34 cellular contexts compared by ENCODE assay signal in genomic region chr2:29811378-29811777, GRCh38.
DNase-seq lines count a peak whose midpoint lies in the region; ATAC-seq, FAIRE-seq and TF ChIP-seq lines count a peak whose summit lies in the region.
"Had no signal": no experiment of that assay in that cellular context is flagged by ENCODE, and none has a peak within 500 bp of the region (broad histone marks: within the 10 kb centered on the region; RNA-seq: fewer than 3 reads in every experiment).

No MANE protein-coding gene starts in this region.

- DNase-seq in HT1080 (ENCODE audit: low read depth) (peak; percentile 52), astrocyte (ENCODE audit: low read depth) (peak; percentile 61), type B pancreatic cell (ENCODE audit: extremely low spot score, unreplicated experiment) (no peak), NCI-H510A treated with DMSO at 0.1 percent for 48 hours (lab: John Stamatoyannopoulos, UW) (no peak), spleen (no peak)
- DNase-seq: activated CD4-positive, alpha-beta memory T cell treated with anti-CD3 and anti-CD28 coated beads for 36 hours; anterior cingulate cortex; central memory CD4-positive, alpha-beta T cell; hypothalamus; immature natural killer cell; lower lobe of right lung; MM.1S; NCI-H1417; NCI-H2081; NCI-H345; NCI-H82; pancreas; RPMI8226; stimulated activated CD4-positive, alpha-beta T cell treated with anti-CD3 and anti-CD28 coated beads, Interleukin-4, amount 100 ng/mL, for 1 hour; substantia nigra; upper lobe of right lung had no signal

- H3K9me3 Mint-ChIP-seq in astrocyte (ENCODE audit: unreplicated experiment) (no peaks in the 10 kb centered on the region), type B pancreatic cell (no peaks in the 10 kb centered on the region)
- H3K9me3 Mint-ChIP-seq: activated CD4-positive, alpha-beta memory T cell treated with anti-CD3 and anti-CD28 coated beads for 36 hours; activated naive CD4-positive, alpha-beta T cell treated with anti-CD3 and anti-CD28 coated beads, Interleukin-2, amount 50 U/mL, for 72 hours; dendritic cell treated with granulocyte-macrophage colony-stimulating factor and Interleukin-4, amounts not matched to agents 40 ng/mL and 50 ng/mL, for 4 days; endodermal cell; immature natural killer cell; stimulated activated memory B cell treated with anti-CD40 and anti-IgM and Interleukin-4, amounts not matched to agents 10 μg/mL and 1 μg/mL and 100 μg/mL, for 72 hours; T-helper 1 cell treated with Interleukin-12 subunit alpha and Interleukin-12 subunit beta and Interleukin-4 antibody, amounts not matched to agents 30 μg/mL and 1 μg/mL, for 36 hours had no signal

- peaks cover 12% of the 10 kb centered on the region for H3K4me1 Mint-ChIP-seq in astrocyte (ENCODE audit: low read depth, unreplicated experiment)
- peaks cover 29% of the 10 kb centered on the region for H3K4me1 Mint-ChIP-seq in type B pancreatic cell (ENCODE audit: unreplicated experiment)
- H3K4me1 Mint-ChIP-seq: immature natural killer cell; stimulated activated memory B cell treated with anti-CD40 and anti-IgM and Interleukin-4, amounts not matched to agents 10 μg/mL and 1 μg/mL and 100 μg/mL, for 72 hours had no signal

- no peak overlapping the region for H3K9ac ChIP-seq in astrocyte (ENCODE audit: low read length)
- H3K9ac ChIP-seq: BLaER1 treated with 17β-estradiol and CSF1 and Interleukin-3, amounts not matched to agents 10 nM and 100 nM had no signal

- TF ChIP-seq CTCF in astrocyte (IDR thresholded peaks at IDR 0.05; ENCODE audit: insufficient read depth, low read depth, low read length) (no peak), type B pancreatic cell (conservative IDR thresholded peaks at IDR 0.05) (no peak), spleen (IDR thresholded peaks at IDR 0.05 in 8 of 11, conservative IDR thresholded peaks at IDR 0.05 in 3 of 11) (no peak)

- H3K4me3 ChIP-seq in astrocyte (ENCODE audit: insufficient read depth, low read depth, low read length) = no peak overlapping the region
- H3K4me3 ChIP-seq in spleen = no peak overlapping the region
- H3K4me3 ChIP-seq: BLaER1 treated with 17β-estradiol and CSF1 and Interleukin-3, amounts not matched to agents 10 nM and 100 nM; lower lobe of right lung; pancreas; SK-N-MC; upper lobe of right lung had no signal

- H3K4me1 ChIP-seq in astrocyte (ENCODE audit: insufficient read depth, low read length) = peaks cover 6% of the 10 kb centered on the region
- H3K4me1 ChIP-seq in spleen = no peaks in the 10 kb centered on the region
- H3K4me1 ChIP-seq: BLaER1 treated with 17β-estradiol and CSF1 and Interleukin-3, amounts not matched to agents 10 nM and 100 nM; lower lobe of right lung; pancreas; upper lobe of right lung had no signal

- H3K9me3 ChIP-seq in astrocyte (ENCODE audit: insufficient read depth, low read depth, low read length) (no peaks in the 10 kb centered on the region), spleen (no peaks in the 10 kb centered on the region)
- H3K9me3 ChIP-seq: BLaER1 treated with 17β-estradiol and CSF1 and Interleukin-3, amounts not matched to agents 10 nM and 100 nM; lower lobe of right lung; pancreas; upper lobe of right lung had no signal

- FAIRE-seq in astrocyte (lab: Jason Lieb, UNC) (no peak), islet of Langerhans (lab: Jason Lieb, UNC) (peak; percentile 27)
- FAIRE-seq: GM12892, H1, pancreas, TTC549 had no signal

- peaks cover 10% of the 10 kb centered on the region for H3K27me3 ChIP-seq in astrocyte (ENCODE audit: insufficient read depth, low read length)
- H3K27me3 ChIP-seq in spleen (replicated peaks in 1 of 7) = peaks cover 0 to 6% (median 0%) of the 10 kb centered on the region in 7 donors
- H3K27me3 ChIP-seq: BLaER1 treated with 17β-estradiol and CSF1 and Interleukin-3, amounts not matched to agents 10 nM and 100 nM; pancreas had no signal

- no peak for TF ChIP-seq POLR2A in spleen (IDR thresholded peaks at IDR 0.05)

- no peak for ATAC-seq in HG03342 (IDR thresholded peaks at IDR 0.05; ENCODE audit: unreplicated experiment)
- ATAC-seq: activated CD4-positive, CD25-positive, alpha-beta regulatory T cell treated with anti-CD3 and anti-CD28 coated beads, Interleukin-2, amount 50 U/mL, for 24 hours; activated naive CD4-positive, alpha-beta T cell treated with anti-CD3 and anti-CD28 coated beads, Interleukin-2, amount 50 U/mL, for 72 hours; lower lobe of right lung; stimulated activated memory B cell treated with anti-CD40 and anti-IgM and Interleukin-4, amounts not matched to agents 10 μg/mL and 1 μg/mL and 100 μg/mL, for 72 hours; upper lobe of right lung had no signal

- H3K27ac ChIP-seq in astrocyte (ENCODE audit: low read depth, low read length) (no peak overlapping the region), spleen (no peak overlapping the region)
- H3K27ac ChIP-seq: BLaER1 treated with 17β-estradiol and CSF1 and Interleukin-3, amounts not matched to agents 10 nM and 100 nM; lower lobe of right lung; pancreas; SK-N-MC; upper lobe of right lung had no signal

- no peak overlapping the region for H3K4me2 ChIP-seq in astrocyte (ENCODE audit: low read length)
- H3K4me2 ChIP-seq: BLaER1 treated with 17β-estradiol and CSF1 and Interleukin-3, amounts not matched to agents 10 nM and 100 nM had no signal

- WGBS in spleen, 5 donors = 43 to 72% (median 65%) methylated on average over 1 of the region's 1 CpG

- H3K27me3 Mint-ChIP-seq in astrocyte (ENCODE audit: low read depth, unreplicated experiment) = peaks cover 7% of the 10 kb centered on the region
- H3K27me3 Mint-ChIP-seq in type B pancreatic cell = no peaks in the 10 kb centered on the region

- no peak overlapping the region for H3K4me3 Mint-ChIP-seq in astrocyte (ENCODE audit: unreplicated experiment)
- H3K4me3 Mint-ChIP-seq in type B pancreatic cell = peak overlapping the region; percentile 31
- H3K4me3 Mint-ChIP-seq: activated CD4-positive, alpha-beta memory T cell treated with anti-CD3 and anti-CD28 coated beads for 36 hours; dendritic cell treated with granulocyte-macrophage colony-stimulating factor and Interleukin-4, amounts not matched to agents 40 ng/mL and 50 ng/mL, for 4 days; endodermal cell; immature natural killer cell; stimulated activated memory B cell treated with anti-CD40 and anti-IgM and Interleukin-4, amounts not matched to agents 10 μg/mL and 1 μg/mL and 100 μg/mL, for 72 hours; T-helper 1 cell treated with Interleukin-12 subunit alpha and Interleukin-12 subunit beta and Interleukin-4 antibody, amounts not matched to agents 30 μg/mL and 1 μg/mL, for 36 hours had no signal

- H3K27ac Mint-ChIP-seq in astrocyte (ENCODE audit: unreplicated experiment) = no peak overlapping the region
- peak overlapping the region; percentile 76 for H3K27ac Mint-ChIP-seq in type B pancreatic cell
- H3K27ac Mint-ChIP-seq: activated CD4-positive, alpha-beta memory T cell treated with anti-CD3 and anti-CD28 coated beads for 36 hours; activated naive CD4-positive, alpha-beta T cell treated with anti-CD3 and anti-CD28 coated beads, Interleukin-2, amount 50 U/mL, for 72 hours; dendritic cell treated with granulocyte-macrophage colony-stimulating factor and Interleukin-4, amounts not matched to agents 40 ng/mL and 50 ng/mL, for 4 days; endodermal cell; immature natural killer cell; stimulated activated memory B cell treated with anti-CD40 and anti-IgM and Interleukin-4, amounts not matched to agents 10 μg/mL and 1 μg/mL and 100 μg/mL, for 72 hours; T-helper 1 cell treated with Interleukin-12 subunit alpha and Interleukin-12 subunit beta and Interleukin-4 antibody, amounts not matched to agents 30 μg/mL and 1 μg/mL, for 36 hours had no signal

- no peaks in the 10 kb centered on the region for H4K20me1 ChIP-seq in astrocyte (ENCODE audit: insufficient read depth, low read length)
- H4K20me1 ChIP-seq: BLaER1 treated with 17β-estradiol and CSF1 and Interleukin-3, amounts not matched to agents 10 nM and 100 nM had no signal

- H3K79me2 ChIP-seq in astrocyte (ENCODE audit: insufficient read depth, low read length) = no peaks in the 10 kb centered on the region

- no peaks in the 10 kb centered on the region for H3K36me3 ChIP-seq in astrocyte (ENCODE audit: insufficient read depth, low read length)
- H3K36me3 ChIP-seq in spleen = no peaks in the 10 kb centered on the region
- H3K36me3 ChIP-seq: BLaER1 treated with 17β-estradiol and CSF1 and Interleukin-3, amounts not matched to agents 10 nM and 100 nM; lower lobe of right lung; pancreas; upper lobe of right lung had no signal

- H3K36me3 Mint-ChIP-seq in astrocyte (ENCODE audit: low read depth, unreplicated experiment) = no peaks in the 10 kb centered on the region
- H3K36me3 Mint-ChIP-seq in type B pancreatic cell = no peaks in the 10 kb centered on the region
- H3K36me3 Mint-ChIP-seq: activated CD4-positive, alpha-beta memory T cell treated with anti-CD3 and anti-CD28 coated beads for 36 hours; activated naive CD4-positive, alpha-beta T cell treated with anti-CD3 and anti-CD28 coated beads, Interleukin-2, amount 50 U/mL, for 72 hours; immature natural killer cell; stimulated activated memory B cell treated with anti-CD40 and anti-IgM and Interleukin-4, amounts not matched to agents 10 μg/mL and 1 μg/mL and 100 μg/mL, for 72 hours had no signal

- intact Hi-C loops in spleen (cut with DNase I; ENCODE audit: low total_unique reads) = no loop called here

- no peak overlapping the region for H2AFZ ChIP-seq in astrocyte (ENCODE audit: low read depth, low read length)

Comparison
In these comparisons a context has a peak if more than half of its experiments do, and no peak if none do; other contexts are left out.
1. DNase-seq: peak in HT1080 (single experiment) and astrocyte (single experiment); none in type B pancreatic cell (single experiment), NCI-H510A treated with DMSO at 0.1 percent for 48 hours (single experiment) and spleen (single experiment).